9 cellular contexts compared by ENCODE assay signal in the genomic region with DNA sequence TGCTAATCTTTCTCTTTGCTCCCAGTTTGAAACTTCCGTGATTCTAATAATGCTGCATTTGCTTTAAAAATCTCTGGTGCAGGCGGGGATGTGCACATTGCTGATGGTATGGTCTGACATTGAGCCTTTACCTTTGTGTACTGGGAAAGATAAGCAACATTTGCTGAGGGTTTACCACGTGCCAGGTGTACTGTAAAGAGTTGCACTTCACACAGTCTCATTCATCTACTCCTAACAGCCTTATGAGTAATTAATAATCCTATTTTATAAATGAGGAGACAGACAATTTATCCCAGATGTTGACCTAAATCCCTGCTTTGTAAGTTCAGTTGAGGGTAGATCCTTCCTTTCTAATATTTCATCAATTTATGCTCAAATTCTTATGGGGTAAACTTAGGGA. TPM values are rescaled to one million over a fixed set of nuclear protein-coding genes. Genes with fewer than 3 reads are reported as not detected.
DNase-seq lines count a peak whose midpoint lies in the region; ATAC-seq, FAIRE-seq and TF ChIP-seq lines count a peak whose summit lies in the region.
"Had no signal": no experiment of that assay in that cellular context is flagged by ENCODE, and none has a peak within 500 bp of the region (broad histone marks: within the 10 kb centered on the region; RNA-seq: fewer than 3 reads in every experiment).

No MANE protein-coding gene starts in this region.

- no peaks in the 10 kb centered on the region for H3K9me1 ChIP-seq in keratinocyte (ENCODE audit: control insufficient read depth, extremely low read depth, insufficient read depth, low read length)

- no peaks in the 10 kb centered on the region for H3K9me3 Mint-ChIP-seq in activated naive CD4-positive, alpha-beta T cell treated with anti-CD3 and anti-CD28 coated beads for 36 hours
- H3K9me3 Mint-ChIP-seq in activated naive CD8-positive, alpha-beta T cell treated with anti-CD3 and anti-CD28 coated beads, Interleukin-2, amount 10 ng/mL, durations not matched to agents 7 days and 5 days, result no peaks in the 10 kb centered on the region

- no peak overlapping the region for H4K91ac ChIP-seq in mesenchymal stem cell (ENCODE audit: low read length)

- no peak overlapping the region for H3K4ac ChIP-seq in mesenchymal stem cell (ENCODE audit: low read depth in 1 of 2, low read length in 2 of 2)

- H4K8ac ChIP-seq in mesenchymal stem cell (ENCODE audit: low read length), result no peak overlapping the region

- H3K4me1 ChIP-seq in keratinocyte (ENCODE audit: control insufficient read depth, extremely low read depth, insufficient read depth, low read length) (peaks cover 2% of the 10 kb centered on the region), suprapubic skin (peaks cover 15% of the 10 kb centered on the region), mesenchymal stem cell (ENCODE audit: control insufficient read depth, insufficient read depth, low read depth, low read length) (peaks cover 8% of the 10 kb centered on the region)

- peak overlapping the region; percentile 50 for H3K4me3 Mint-ChIP-seq in activated naive CD4-positive, alpha-beta T cell treated with anti-CD3 and anti-CD28 coated beads for 36 hours
- peak overlapping the region; percentile 55 for H3K4me3 Mint-ChIP-seq in activated naive CD8-positive, alpha-beta T cell treated with anti-CD3 and anti-CD28 coated beads, Interleukin-2, amount 10 ng/mL, durations not matched to agents 7 days and 5 days

- H4K20me1 ChIP-seq in keratinocyte (ENCODE audit: control insufficient read depth, extremely low read depth, insufficient read depth, low read length), result no peaks in the 10 kb centered on the region

- H3K9me3 ChIP-seq in keratinocyte (ENCODE audit: control insufficient read depth, low read depth, low read length) (no peaks in the 10 kb centered on the region), suprapubic skin (no peaks in the 10 kb centered on the region), mesenchymal stem cell (ENCODE audit: control insufficient read depth, low read length) (no peaks in the 10 kb centered on the region)
- H3K9me3 ChIP-seq: neutrophil had no signal

- H2BK120ac ChIP-seq in mesenchymal stem cell (ENCODE audit: low read depth, low read length), result no peak overlapping the region

- no peak overlapping the region for H3K14ac ChIP-seq in mesenchymal stem cell (ENCODE audit: low read length in 2 of 2)

- CTCF ChIA-PET in activated naive CD4-positive, alpha-beta T cell treated with anti-CD3 and anti-CD28 coated beads for 36 hours (lab: Charles Lee), result no interaction called here

- dilution Hi-C loops in keratinocyte (cut with MboI; ENCODE audit: extremely low pct_ligation_motif_present, low sequenced_read_pairs), result no loop called here

- no peak overlapping the region for H3K27ac Mint-ChIP-seq in activated naive CD4-positive, alpha-beta T cell treated with anti-CD3 and anti-CD28 coated beads for 36 hours
- no peak overlapping the region for H3K27ac Mint-ChIP-seq in activated naive CD8-positive, alpha-beta T cell treated with anti-CD3 and anti-CD28 coated beads, Interleukin-2, amount 10 ng/mL, durations not matched to agents 7 days and 5 days

- no peaks in the 10 kb centered on the region for H3K79me1 ChIP-seq in mesenchymal stem cell (replicated peaks; ENCODE audit: low read length, poor library complexity, severe bottlenecking)

- TF ChIP-seq POLR2A in suprapubic skin (IDR thresholded peaks at IDR 0.05), result no peak

- no peak overlapping the region for H2BK15ac ChIP-seq in mesenchymal stem cell (ENCODE audit: low read depth, poor library complexity, severe bottlenecking)

- H3K4me1 Mint-ChIP-seq in activated naive CD4-positive, alpha-beta T cell treated with anti-CD3 and anti-CD28 coated beads for 36 hours (ENCODE audit: low read depth), result peaks cover 9% of the 10 kb centered on the region
- H3K4me1 Mint-ChIP-seq in activated naive CD8-positive, alpha-beta T cell treated with anti-CD3 and anti-CD28 coated beads, Interleukin-2, amount 10 ng/mL, durations not matched to agents 7 days and 5 days, result peaks cover 3% of the 10 kb centered on the region

- H3K27ac ChIP-seq in keratinocyte (ENCODE audit: control insufficient read depth, insufficient read depth, low read length) (no peak overlapping the region), suprapubic skin (no peak overlapping the region), mesenchymal stem cell (ENCODE audit: low read length, poor library complexity, severe bottlenecking) (no peak overlapping the region)
- H3K27ac ChIP-seq: neutrophil had no signal

- H3K36me3 ChIP-seq in keratinocyte (ENCODE audit: control insufficient read depth in 2 of 2, extremely low read depth in 1 of 2, insufficient read depth in 2 of 2, low read length in 2 of 2), result no peaks in the 10 kb centered on the region
- H3K36me3 ChIP-seq in suprapubic skin, result no peaks in the 10 kb centered on the region
- no peaks in the 10 kb centered on the region for H3K36me3 ChIP-seq in mesenchymal stem cell (ENCODE audit: control insufficient read depth in 1 of 2, insufficient read depth in 2 of 2, low read depth in 1 of 2, low read length in 2 of 2)
- H3K36me3 ChIP-seq: neutrophil had no signal

- POLR2A ChIA-PET in activated naive CD8-positive, alpha-beta T cell treated with anti-CD3 and anti-CD28 coated beads, Interleukin-2, amount 10 ng/mL, durations not matched to agents 7 days and 5 days (lab: Charles Lee), result no interaction called here

- no peak for DNase-seq in activated naive CD4-positive, alpha-beta T cell treated with anti-CD3 and anti-CD28 coated beads for 36 hours
- DNase-seq in activated naive CD4-positive, alpha-beta T cell treated with anti-CD3 and anti-CD28 coated beads, Interleukin-2, amount 50 U/mL, for 16 hours, result no peak
- no peak for DNase-seq in activated naive CD8-positive, alpha-beta T cell treated with anti-CD3 and anti-CD28 coated beads, Interleukin-2, amount 10 ng/mL, durations not matched to agents 7 days and 5 days
- DNase-seq in keratinocyte (ENCODE audit: low read depth, low spot score) (no peak), suprapubic skin (ENCODE audit: low spot score in 2 of 2) (no peak), SKM-1 treated with dmso at 0.1 percent for 144 hours (lab: John Stamatoyannopoulos, UW; ENCODE audit: unreplicated experiment) (no peak), mesenchymal stem cell (no peak)

- H3K4me2 ChIP-seq in keratinocyte (ENCODE audit: control insufficient read depth, extremely low read depth, insufficient read depth, low read depth, low read length), result peak overlapping the region; percentile 59
- no peak overlapping the region for H3K4me2 ChIP-seq in mesenchymal stem cell (ENCODE audit: low read length, poor library complexity, severe bottlenecking)

- WGBS in suprapubic skin, result 31% methylated on average over 3 of the region's 3 CpGs
- WGBS in mesenchymal stem cell, result 3% methylated on average over 2 of the region's 3 CpGs

- ATAC-seq in activated naive CD8-positive, alpha-beta T cell treated with anti-CD3 and anti-CD28 coated beads, Interleukin-2, amount 10 ng/mL, durations not matched to agents 7 days and 5 days (ENCODE audit: low read depth), result no peak
- no peak for ATAC-seq in HG03039 (IDR thresholded peaks at IDR 0.05; ENCODE audit: unreplicated experiment)

- intact Hi-C loops in activated naive CD4-positive, alpha-beta T cell treated with anti-CD3 and anti-CD28 coated beads for 36 hours (cut with micrococcal nuclease), result no loop called here

- no peak for FAIRE-seq in keratinocyte (lab: Jason Lieb, UNC)

- H3K27me3 ChIP-seq in keratinocyte (ENCODE audit: control insufficient read depth, extremely low read depth, insufficient read depth, low read length) (peaks cover 36% of the 10 kb centered on the region), suprapubic skin (peaks cover 52% of the 10 kb centered on the region), mesenchymal stem cell (ENCODE audit: control insufficient read depth in 1 of 2, insufficient read depth in 1 of 2, low read length in 2 of 2) (peaks cover 45 to 76% of the 10 kb centered on the region in 2 experiments)

- H3K36me3 Mint-ChIP-seq in activated naive CD4-positive, alpha-beta T cell treated with anti-CD3 and anti-CD28 coated beads for 36 hours (ENCODE audit: low read depth), result no peaks in the 10 kb centered on the region
- H3K36me3 Mint-ChIP-seq in activated naive CD8-positive, alpha-beta T cell treated with anti-CD3 and anti-CD28 coated beads, Interleukin-2, amount 10 ng/mL, durations not matched to agents 7 days and 5 days, result no peaks in the 10 kb centered on the region

- H3K23ac ChIP-seq in mesenchymal stem cell (ENCODE audit: low read length in 2 of 2), result no peak overlapping the region

- peaks cover 56% of the 10 kb centered on the region for H3K27me3 Mint-ChIP-seq in activated naive CD4-positive, alpha-beta T cell treated with anti-CD3 and anti-CD28 coated beads for 36 hours (ENCODE audit: low read depth)
- H3K27me3 Mint-ChIP-seq in activated naive CD8-positive, alpha-beta T cell treated with anti-CD3 and anti-CD28 coated beads, Interleukin-2, amount 10 ng/mL, durations not matched to agents 7 days and 5 days, result peaks cover 66% of the 10 kb centered on the region

- H3K79me2 ChIP-seq in keratinocyte (ENCODE audit: control insufficient read depth, insufficient read depth, low read length), result no peaks in the 10 kb centered on the region

- no peak for TF ChIP-seq EP300 in suprapubic skin (IDR thresholded peaks at IDR 0.05)

- no peak overlapping the region for H2BK12ac ChIP-seq in mesenchymal stem cell (ENCODE audit: low read length in 2 of 2)

- H3K4me3 ChIP-seq in keratinocyte (ENCODE audit: control insufficient read depth in 2 of 3, extremely low read depth in 1 of 3, insufficient read depth in 2 of 3, low read depth in 1 of 3, low read length in 3 of 3), result peak overlapping the region in 2 of 3 experiments; percentile 46 to 57
- peak overlapping the region; percentile 43 for H3K4me3 ChIP-seq in suprapubic skin
- peak overlapping the region in 1 of 2 experiments; percentile 72 for H3K4me3 ChIP-seq in mesenchymal stem cell (ENCODE audit: insufficient read depth in 1 of 2, low read depth in 1 of 2, low read length in 2 of 2)

- H3K9ac ChIP-seq in keratinocyte (ENCODE audit: control insufficient read depth, extremely low read depth, insufficient read depth, low read length) (no peak overlapping the region), mesenchymal stem cell (ENCODE audit: low read length) (no peak overlapping the region)

- no peak overlapping the region for H3K18ac ChIP-seq in mesenchymal stem cell (ENCODE audit: low read depth in 1 of 2, low read length in 2 of 2)

- no peak overlapping the region for H2AFZ ChIP-seq in keratinocyte (ENCODE audit: control insufficient read depth, low read length)
- H2AFZ ChIP-seq in mesenchymal stem cell (ENCODE audit: low read depth, low read length), result no peak overlapping the region

- no peak overlapping the region for H2BK5ac ChIP-seq in mesenchymal stem cell (ENCODE audit: low read depth, low read length, poor library complexity, severe bottlenecking)

- H2AK5ac ChIP-seq in mesenchymal stem cell (ENCODE audit: low read length, severe bottlenecking), result no peak overlapping the region

- no peak for TF ChIP-seq CTCF in keratinocyte (optimal IDR thresholded peaks at IDR 0.05 in 1 of 3, IDR thresholded peaks at IDR 0.05 in 1 of 3, conservative IDR thresholded peaks at IDR 0.05 in 1 of 3; ENCODE audit: extremely low read depth in 1 of 3, insufficient read depth in 2 of 3, low read length in 3 of 3)
- TF ChIP-seq CTCF in suprapubic skin (IDR thresholded peaks at IDR 0.05), result no peak

RNA-seq across cellular contexts. Expression of a gene that starts 0.7 kb away (rescaled TPM):
- total RNA-seq in activated naive CD4-positive, alpha-beta T cell treated with anti-CD3 and anti-CD28 coated beads for 36 hours, result not detected
- total RNA-seq in activated naive CD8-positive, alpha-beta T cell treated with anti-CD3 and anti-CD28 coated beads, Interleukin-2, amount 10 ng/mL, durations not matched to agents 7 days and 5 days, result under 1 TPM in 1 of 2 experiments, not detected in 1; 0.06 TPM
- 0.03 to 0.28 TPM (median 0.05 TPM) in 3 replicates for polyA plus RNA-seq in keratinocyte
- polyA plus RNA-seq in keratinocyte (2011; ENCODE audit: low read depth), result 0.19 TPM
- 0.11 TPM in 1 of 2 replicates, not detected in the other for polyA plus RNA-seq in keratinocyte (2011; cell fraction: cytosol; rRNA removed)
- polyA plus RNA-seq in keratinocyte (2011; cell fraction: nucleus; rRNA removed), result 0.19 and 0.33 TPM in 2 replicates
- 0.10 and 0.11 TPM in 2 replicates for polyA plus RNA-seq in keratinocyte (2012; ENCODE audit: low replicate concordance)
- polyA minus RNA-seq in keratinocyte, result 0.10 to 0.26 TPM in 2 of 3 replicates, not detected in the other
- not detected for polyA minus RNA-seq in keratinocyte (2011; cell fraction: cytosol; rRNA and poly(A)+ RNA removed)
- 0.42 and 0.70 TPM in 2 replicates for polyA minus RNA-seq in keratinocyte (2011; cell fraction: nucleus; rRNA and poly(A)+ RNA removed)
- 1 to 10 TPM; 2.5 to 7.5 (median 4.5) TPM for total RNA-seq in suprapubic skin
- polyA plus RNA-seq in mesenchymal stem cell (2013, experiment 1 of 2), result 0.36 TPM
- 0.29 TPM for polyA plus RNA-seq in mesenchymal stem cell (2013, experiment 2 of 2)

RNA-seq across cellular contexts. Expression of a gene that starts 28.5 kb away (rescaled TPM):
- 10 to 100 TPM; 10.2 to 11.1 TPM for total RNA-seq in activated naive CD4-positive, alpha-beta T cell treated with anti-CD3 and anti-CD28 coated beads for 36 hours
- 10 to 100 TPM; 21.3 to 22.0 TPM for total RNA-seq in activated naive CD8-positive, alpha-beta T cell treated with anti-CD3 and anti-CD28 coated beads, Interleukin-2, amount 10 ng/mL, durations not matched to agents 7 days and 5 days
- polyA plus RNA-seq in keratinocyte, result 10.1 to 18.9 TPM (median 10.4 TPM) in 3 replicates
- polyA plus RNA-seq in keratinocyte (2011; ENCODE audit: low read depth), result 6.4 TPM
- polyA plus RNA-seq in keratinocyte (2011; cell fraction: cytosol; rRNA removed), result 7.1 and 14.8 TPM in 2 replicates
- 9.1 and 14.0 TPM in 2 replicates for polyA plus RNA-seq in keratinocyte (2011; cell fraction: nucleus; rRNA removed)
- 7.6 and 9.4 TPM in 2 replicates for polyA plus RNA-seq in keratinocyte (2012; ENCODE audit: low replicate concordance)
- polyA minus RNA-seq in keratinocyte, result 1.1 to 16.3 TPM (median 9.0 TPM) in 3 replicates
- polyA minus RNA-seq in keratinocyte (2011; cell fraction: cytosol; rRNA and poly(A)+ RNA removed), result 12.9 TPM
- polyA minus RNA-seq in keratinocyte (2011; cell fraction: nucleus; rRNA and poly(A)+ RNA removed), result 5.6 and 10.5 TPM in 2 replicates
- 10 to 100 TPM in 1 of 4 donors, 1 to 10 TPM in 3; 6.4 to 13.7 (median 8.4) TPM for total RNA-seq in suprapubic skin
- 20.8 TPM for polyA plus RNA-seq in mesenchymal stem cell (2013, experiment 1 of 2)
- 22.0 TPM for polyA plus RNA-seq in mesenchymal stem cell (2013, experiment 2 of 2)
